In genomic region chr17:14068542-14069250, GRCh38 we compare ENCODE assay signal across 8 cellular contexts. TPM values are rescaled to one million over a fixed set of nuclear protein-coding genes. Genes with fewer than 3 reads are reported as not detected.
DNase-seq lines count a peak whose midpoint lies in the region; ATAC-seq and TF ChIP-seq lines count a peak whose summit lies in the region.

No MANE protein-coding gene starts in this region.

- H3K27me3 ChIP-seq in uterus = no peaks in the 10 kb centered on the region

- TF ChIP-seq POLR2A in lower leg skin (IDR thresholded peaks at IDR 0.05) (no peak), uterus (IDR thresholded peaks at IDR 0.05) (no peak)

- no peaks in the 10 kb centered on the region for H3K36me3 ChIP-seq in uterus

- H3K4me3 ChIP-seq in lower leg skin (ENCODE audit: low read depth, poor library complexity, severe bottlenecking) = peak overlapping the region; percentile 78
- H3K4me3 ChIP-seq in uterus = peak overlapping the region; percentile 61 to 97

- H3K9me3 Mint-ChIP-seq in activated naive CD8-positive, alpha-beta T cell treated with anti-CD3 and anti-CD28 coated beads for 36 hours = peaks cover 3% of the 10 kb centered on the region

- H3K27ac ChIP-seq in uterus = peak overlapping the region; percentile 45 to 61

- peaks cover 37% of the 10 kb centered on the region for H3K4me1 Mint-ChIP-seq in activated naive CD8-positive, alpha-beta T cell treated with anti-CD3 and anti-CD28 coated beads for 36 hours

- TF ChIP-seq CTCF in lower leg skin (IDR thresholded peaks at IDR 0.05) (no peak), uterus (IDR thresholded peaks at IDR 0.05) (no peak)

- H3K4me1 ChIP-seq in uterus = no peaks in the 10 kb centered on the region

- peak overlapping the region; percentile 95 for H3K4me3 Mint-ChIP-seq in activated naive CD8-positive, alpha-beta T cell treated with anti-CD3 and anti-CD28 coated beads for 36 hours

- H3K36me3 Mint-ChIP-seq in activated naive CD8-positive, alpha-beta T cell treated with anti-CD3 and anti-CD28 coated beads for 36 hours = peaks cover 45% of the 10 kb centered on the region

- no peaks in the 10 kb centered on the region for H3K27me3 Mint-ChIP-seq in activated naive CD8-positive, alpha-beta T cell treated with anti-CD3 and anti-CD28 coated beads for 36 hours

- H3K27ac Mint-ChIP-seq in activated naive CD8-positive, alpha-beta T cell treated with anti-CD3 and anti-CD28 coated beads for 36 hours = peak overlapping the region; percentile 95

- intact Hi-C loops in lower leg skin (cut with DNase I; ENCODE audit: low total_unique reads) = no loop called here
- intact Hi-C loops in uterus (cut with DNase I; ENCODE audit: low total_unique reads) = no loop called here

- ATAC-seq in HG03135 (IDR thresholded peaks at IDR 0.05; ENCODE audit: unreplicated experiment) (peak; percentile 21), GM21423 (IDR thresholded peaks at IDR 0.05; ENCODE audit: unreplicated experiment) (no peak), HG03342 (IDR thresholded peaks at IDR 0.05; ENCODE audit: unreplicated experiment) (no peak)

- peak; percentile 5 for DNase-seq in NCI-H146 (lab: John Stamatoyannopoulos, UW)
- no peak for DNase-seq in NCI-H146 treated with DMSO at 0.1 percent for 48 hours (lab: John Stamatoyannopoulos, UW; ENCODE audit: unreplicated experiment)
- no peak for DNase-seq in activated naive CD8-positive, alpha-beta T cell treated with anti-CD3 and anti-CD28 coated beads for 36 hours
- no peak for DNase-seq in lower leg skin (ENCODE audit: low spot score in 2 of 2)
- DNase-seq in uterus = no peak

- no peaks in the 10 kb centered on the region for H3K9me3 ChIP-seq in uterus

- 21 to 22% methylated on average over 25 of the region's 25 CpGs for WGBS in lower leg skin, 2 donors

RNA-seq across cellular contexts. Expression of gene COX10, which starts 0.6 kb away (rescaled TPM):
- 10 to 100 TPM; 29.6 to 29.7 TPM for total RNA-seq in activated naive CD8-positive, alpha-beta T cell treated with anti-CD3 and anti-CD28 coated beads for 36 hours
- total RNA-seq in lower leg skin (10 to 100 TPM; 17.8 to 24.5 (median 21.6) TPM), uterus (10 to 100 TPM in 2 of 4 donors, 1 to 10 TPM in 2; 3.2 to 23.4 (median 10.9) TPM)
